In genomic region chr2:232563580-232563979, GRCh38 we compare ENCODE assay signal across 1 cellular context.
TF ChIP-seq lines count a peak whose summit lies in the region.

No MANE protein-coding gene starts in this region.

TF ChIP-seq in IMR-90, 13 proteins besides CTCF, POLR2A, EP300 and RAD21:
- no peak for TF ChIP-seq RFX5 (IDR thresholded peaks at IDR 0.05; ENCODE audit: low read depth, low read length)
- no peak for TF ChIP-seq RCOR1 (IDR thresholded peaks at IDR 0.05; ENCODE audit: insufficient replicate concordance, low read length)
- TF ChIP-seq BHLHE40 (IDR thresholded peaks at IDR 0.05; ENCODE audit: low read depth, low read length): no peak
- no peak for TF ChIP-seq MAZ (IDR thresholded peaks at IDR 0.05; ENCODE audit: borderline replicate concordance, low read depth, low read length)
- no peak for TF ChIP-seq MXI1 (IDR thresholded peaks at IDR 0.05; ENCODE audit: borderline replicate concordance, low read depth, low read length)
- no peak for TF ChIP-seq MAFK (IDR thresholded peaks at IDR 0.05; ENCODE audit: low read depth, low read length)
- TF ChIP-seq CEBPB (IDR thresholded peaks at IDR 0.05; ENCODE audit: low read depth, low read length): peak; percentile 77
- TF ChIP-seq SMC3 (IDR thresholded peaks at IDR 0.05; ENCODE audit: low read depth, low read length): no peak
